In the genomic region with DNA sequence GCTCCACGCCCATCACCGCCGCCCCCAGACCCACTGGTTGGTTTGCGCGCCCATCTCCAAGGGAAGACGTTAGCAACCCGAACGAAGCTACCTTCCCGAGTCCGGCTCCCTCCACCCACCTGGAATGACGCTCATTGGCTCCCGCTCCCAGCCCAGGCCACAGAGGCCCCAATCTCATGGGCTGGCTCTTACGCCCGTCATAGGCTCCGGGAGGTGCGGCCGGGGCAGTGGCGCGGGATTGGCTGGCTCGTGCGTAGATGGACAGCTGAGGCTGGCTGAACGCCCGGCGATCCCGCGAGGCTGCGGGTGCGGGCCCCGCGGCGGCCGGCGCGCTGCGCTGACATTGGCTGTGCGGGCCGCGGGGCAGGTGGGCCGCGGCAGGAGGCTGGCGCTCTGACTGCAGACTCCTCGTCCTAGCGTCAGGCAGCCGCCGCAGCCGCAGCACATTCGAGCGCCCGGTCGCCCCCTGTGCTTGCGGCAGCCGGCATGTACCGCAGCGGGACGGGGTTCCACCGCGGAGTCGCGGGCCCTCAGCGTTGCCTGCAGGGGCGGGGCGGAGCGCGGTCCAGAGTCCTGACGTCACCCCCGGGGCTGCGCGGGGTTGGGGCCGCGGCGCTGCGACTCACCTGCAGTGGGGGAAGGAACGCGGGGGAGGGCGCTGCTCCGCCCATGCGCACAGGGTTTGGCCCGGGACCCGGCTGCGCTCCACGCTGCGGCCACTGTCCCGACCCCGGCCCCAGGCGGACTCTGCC, we compare ENCODE assay signal across 8 cellular contexts. TPM values are rescaled to one million over a fixed set of nuclear protein-coding genes. Genes with fewer than 3 reads are reported as not detected.
A peak's percentile ranks its signal among the peaks of the same experiment; 100 is the strongest.
DNase-seq lines count a peak whose midpoint lies in the region; ATAC-seq, FAIRE-seq and TF ChIP-seq lines count a peak whose summit lies in the region.

No MANE protein-coding gene starts in this region.

- peak; percentile 74 for FAIRE-seq in kidney (lab: Jason Lieb, UNC)

- peak overlapping the region; percentile 97 for H3K27ac Mint-ChIP-seq in chondrocyte (ENCODE audit: unreplicated experiment)

- peaks cover 8% of the 10 kb centered on the region; the same call in 1 of the 2 replicates for H3K27me3 ChIP-seq in ACC112 (ENCODE audit: insufficient read depth, low read length)

- H3K4me3 Mint-ChIP-seq in chondrocyte (ENCODE audit: unreplicated experiment) = peak overlapping the region; percentile 99

- peak; percentile 68 for TF ChIP-seq CTCF in chondrocyte (IDR thresholded peaks at IDR 0.05)
- TF ChIP-seq CTCF in kidney (IDR thresholded peaks at IDR 0.05; ENCODE audit: borderline replicate concordance, extremely low read depth, insufficient read depth) = no peak

- H3K27me3 Mint-ChIP-seq in chondrocyte (ENCODE audit: low read depth) = no peaks in the 10 kb centered on the region

- H3K4me3 ChIP-seq in ACC112 (ENCODE audit: low read depth, low read length) = peak overlapping the region; percentile 95
- H3K4me3 ChIP-seq in kidney (ENCODE audit: low read length in 2 of 2) = peak overlapping the region; percentile 86 to 92

- H3K79me2 ChIP-seq in ACC112 (ENCODE audit: control insufficient read depth, insufficient read depth, low read length, unreplicated experiment) = peaks cover 33% of the 10 kb centered on the region

- H3K27ac ChIP-seq in ACC112 (ENCODE audit: low read depth, low read length) = no peak overlapping the region
- peak overlapping the region; percentile 94 for H3K27ac ChIP-seq in kidney (ENCODE audit: low read depth in 2 of 2, low read length in 2 of 2)

- H3K4me1 ChIP-seq in ACC112 (ENCODE audit: control insufficient read depth, insufficient read depth, low read length, unreplicated experiment) (peaks cover 6% of the 10 kb centered on the region), kidney (ENCODE audit: control insufficient read depth in 1 of 2, insufficient read depth in 1 of 2, low read depth in 1 of 2, low read length in 2 of 2) (peaks cover 9 to 13% of the 10 kb centered on the region in 2 donors)

- peaks cover 1% of the 10 kb centered on the region for H3K36me3 Mint-ChIP-seq in chondrocyte (ENCODE audit: low read depth)

- DNase-seq in NCI-H2227 treated with DMSO at 0.1 percent for 48 hours (lab: John Stamatoyannopoulos, UW) (peak; percentile 84), chondrocyte (ENCODE audit: low spot score) (peak; percentile 100), kidney (peak; percentile 99)
- peak; percentile 72 for DNase-seq in activated CD4-positive, alpha-beta T cell treated with anti-CD3 and anti-CD28 coated beads for 1 hour
- peak; percentile 65 to 75 for DNase-seq in stimulated activated CD4-positive, alpha-beta T cell treated with anti-CD3 and anti-CD28 coated beads, Interleukin-15, amount 100 ng/mL, for 1 hour (ENCODE audit: low read depth in 1 of 2, low spot score in 1 of 2)

- H3K9me3 Mint-ChIP-seq in chondrocyte (ENCODE audit: low read depth) = no peaks in the 10 kb centered on the region

- no peaks in the 10 kb centered on the region for H3K9me3 ChIP-seq in kidney (ENCODE audit: control insufficient read depth in 1 of 2, low read length in 2 of 2)

- H2AFZ ChIP-seq in ACC112 (ENCODE audit: low read length, unreplicated experiment) = peak overlapping the region; percentile 89

- ATAC-seq in GM18873 (IDR thresholded peaks at IDR 0.05; ENCODE audit: low FRiP score, unreplicated experiment) (peak; percentile 92), HG03175 (IDR thresholded peaks at IDR 0.05; ENCODE audit: unreplicated experiment) (peak; percentile 98)

- peaks cover 22% of the 10 kb centered on the region for H3K4me1 Mint-ChIP-seq in chondrocyte (ENCODE audit: low read depth)

- intact Hi-C loops in kidney (cut with DNase I) = no loop called here

- peak overlapping the region; percentile 69 to 83 for H3K9ac ChIP-seq in kidney (ENCODE audit: low read length in 2 of 2)

- no peaks in the 10 kb centered on the region for H3K36me3 ChIP-seq in ACC112 (ENCODE audit: insufficient read depth, low read length)
- no peaks in the 10 kb centered on the region for H3K36me3 ChIP-seq in kidney (ENCODE audit: control insufficient read depth in 1 of 2, insufficient read depth in 2 of 2, low read length in 2 of 2)

RNA-seq across cellular contexts. Expression of gene MYH10, which starts 0.5 kb away (rescaled TPM):
- 211 to 296 TPM (median 284 TPM) in 3 replicates for total RNA-seq in chondrocyte
- total RNA-seq in kidney = 104 TPM
- 23.6 TPM for polyA plus RNA-seq in kidney (ENCODE audit: insufficient read depth, low read depth, low replicate concordance)
